25 cellular contexts compared by ENCODE assay signal in the genomic region with DNA sequence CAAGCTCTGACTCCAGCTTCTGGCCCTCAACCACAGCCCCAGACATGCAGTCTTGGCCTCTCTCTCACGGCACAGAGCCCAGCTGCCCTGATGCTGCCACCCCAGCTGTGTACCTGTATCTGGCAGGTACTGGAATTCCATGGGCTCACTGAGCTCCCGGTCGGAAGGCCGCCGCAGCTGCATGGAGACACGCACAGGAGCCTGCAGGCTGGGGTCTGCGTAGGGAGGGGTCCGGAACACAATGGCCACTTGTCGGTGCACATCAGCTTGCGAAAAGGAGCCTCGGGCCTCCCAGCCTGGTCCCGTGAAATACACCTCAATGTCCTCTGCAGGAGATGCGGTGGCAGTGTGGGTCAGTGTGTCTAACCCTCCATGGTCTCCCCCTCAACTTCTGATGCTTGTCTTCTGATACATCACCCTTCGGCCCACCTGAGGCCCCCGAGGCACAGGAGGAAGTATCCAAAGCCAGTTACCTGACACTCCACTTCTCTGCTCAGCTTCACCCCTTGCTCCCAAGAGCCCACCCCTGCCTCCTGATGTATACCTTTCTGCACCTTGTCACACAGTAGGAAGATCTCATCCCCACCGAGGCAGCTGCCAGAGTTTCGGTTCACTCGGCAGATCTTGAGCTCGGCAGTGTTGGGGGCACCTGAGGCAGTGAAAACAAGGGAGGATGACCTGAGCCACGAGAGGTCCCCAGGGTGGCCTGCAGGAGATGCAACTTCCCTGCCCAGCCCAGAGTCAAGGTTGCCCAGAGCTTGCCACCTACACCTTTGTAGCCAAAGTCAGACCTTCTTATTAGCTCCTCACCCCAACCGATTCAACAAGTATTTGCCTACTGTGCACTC. TPM values are rescaled to one million over a fixed set of nuclear protein-coding genes. Genes with fewer than 3 reads are reported as not detected.
A peak's percentile ranks its signal among the peaks of the same experiment; 100 is the strongest.
DNase-seq lines count a peak whose midpoint lies in the region; ATAC-seq and TF ChIP-seq lines count a peak whose summit lies in the region.
"Had no signal": no experiment of that assay in that cellular context is flagged by ENCODE, and none has a peak within 500 bp of the region (broad histone marks: within the 10 kb centered on the region; RNA-seq: fewer than 3 reads in every experiment).

No MANE protein-coding gene starts in this region.

- POLR2A ChIA-PET in CD4-positive, alpha-beta T cell (lab: Charles Lee), result interaction anchor here (1.2 to 11.7 kb wide), 2 partner anchors 18 to 43 kb away, joined by 7 to 244 read pairs; a partner anchor contains a TSS
- POLR2A ChIA-PET in naive thymus-derived CD4-positive, alpha-beta T cell (lab: Charles Lee), result interaction anchor here (0.7 to 11.6 kb wide), 4 partner anchors 8 to 43 kb away, joined by 3 to 227 read pairs (median 5); a partner anchor contains a TSS

- H3K9me3 ChIP-seq in CD4-positive, alpha-beta T cell (ENCODE audit: control insufficient read depth, low read length), result no peaks in the 10 kb centered on the region
- H3K9me3 ChIP-seq in naive thymus-derived CD4-positive, alpha-beta T cell (ENCODE audit: control insufficient read depth in 2 of 3, low read length in 3 of 3), result no peaks in the 10 kb centered on the region
- H3K9me3 ChIP-seq: heart right ventricle had no signal

- no peak overlapping the region for H3K4me3 ChIP-seq in naive thymus-derived CD4-positive, alpha-beta T cell (ENCODE audit: low read length)
- H3K4me3 ChIP-seq: heart right ventricle had no signal

- intact Hi-C loops in activated CD4-positive, alpha-beta T cell treated with anti-CD3 and anti-CD28 coated beads, Interleukin-2, amount 10 ng/mL, durations not matched to agents 24 days and 14 days (cut with micrococcal nuclease), result loop anchor here (10.0 kb wide), 1 partner anchor 1606 kb away; a partner anchor contains a TSS
- intact Hi-C loops in CD4-positive, alpha-beta T cell (cut with DNase I, micrococcal nuclease), result no loop called here
- intact Hi-C loops in naive thymus-derived CD4-positive, alpha-beta T cell (cut with micrococcal nuclease), result no loop called here

- no peaks in the 10 kb centered on the region for H3K27me3 ChIP-seq in CD4-positive, alpha-beta T cell (ENCODE audit: control insufficient read depth, insufficient read depth, low read length)
- H3K27me3 ChIP-seq in naive thymus-derived CD4-positive, alpha-beta T cell (ENCODE audit: control insufficient read depth in 2 of 2, insufficient read depth in 2 of 2, low read length in 2 of 2), result no peaks in the 10 kb centered on the region
- H3K27me3 ChIP-seq: heart right ventricle had no signal

- H3K9me3 Mint-ChIP-seq in activated CD4-positive, alpha-beta T cell treated with anti-CD3 and anti-CD28 coated beads, Interleukin-2, amount 10 ng/mL, durations not matched to agents 24 days and 14 days, result no peaks in the 10 kb centered on the region
- no peaks in the 10 kb centered on the region for H3K9me3 Mint-ChIP-seq in CD4-positive, alpha-beta T cell
- H3K9me3 Mint-ChIP-seq in activated naive CD8-positive, alpha-beta T cell (ENCODE audit: low read depth), result no peaks in the 10 kb centered on the region
- peaks cover 0 to 2% (median 0%) of the 10 kb centered on the region in 11 donors for H3K9me3 Mint-ChIP-seq in naive thymus-derived CD4-positive, alpha-beta T cell
- H3K9me3 Mint-ChIP-seq: brain; CD4-positive, CD25-positive, alpha-beta regulatory T cell; T-helper 2 cell treated with Interferon-gamma antibody and Interleukin-4, amounts not matched to agents 5 μg/mL and 100 μg/mL, for 36 hours; type B pancreatic cell had no signal

- no peak for DNase-seq in activated CD4-positive, alpha-beta T cell treated with anti-CD3 and anti-CD28 coated beads, Interleukin-2, amount 10 ng/mL, durations not matched to agents 24 days and 14 days
- DNase-seq in activated CD4-positive, alpha-beta T cell treated with anti-CD3 and anti-CD28 coated beads, Interleukin-2, amount 50 U/mL, for 1 hour, result no peak
- no peak for DNase-seq in CD4-positive, alpha-beta T cell
- no peak for DNase-seq in naive thymus-derived CD4-positive, alpha-beta T cell
- no peak for DNase-seq in EL
- no peak for DNase-seq in stimulated activated CD4-positive, alpha-beta T cell treated with anti-CD3 and anti-CD28 coated beads, Interleukin-12 subunit alpha, Interleukin-12 subunit beta, amount 100 ng/mL, for 4 hours
- DNase-seq: 8988T; CD4-positive, CD25-positive, alpha-beta regulatory T cell; DMS153; effector CD8-positive, alpha-beta T cell; foreskin fibroblast; heart right ventricle; IMR-90; left colon; mesendoderm; NCI-H1105 treated with DMSO at 0.1 percent for 48 hours; NCI-H82 had no signal

- H3K27me3 Mint-ChIP-seq in activated CD4-positive, alpha-beta T cell treated with anti-CD3 and anti-CD28 coated beads, Interleukin-2, amount 10 ng/mL, durations not matched to agents 24 days and 14 days, result no peaks in the 10 kb centered on the region
- H3K27me3 Mint-ChIP-seq in CD4-positive, alpha-beta T cell, result no peaks in the 10 kb centered on the region
- no peaks in the 10 kb centered on the region for H3K27me3 Mint-ChIP-seq in activated naive CD8-positive, alpha-beta T cell
- H3K27me3 Mint-ChIP-seq in naive thymus-derived CD4-positive, alpha-beta T cell, result no peaks in the 10 kb centered on the region
- H3K27me3 Mint-ChIP-seq: type B pancreatic cell had no signal

- CTCF ChIA-PET in CD4-positive, alpha-beta T cell (lab: Charles Lee), result no interaction called here
- CTCF ChIA-PET in naive thymus-derived CD4-positive, alpha-beta T cell (lab: Charles Lee), result interaction anchor here (1.2 kb wide), 1 partner anchor 32 kb away, joined by 4 read pairs; no protein-coding TSS in a partner anchor

- ATAC-seq in CD4-positive, alpha-beta T cell (ENCODE audit: poor library complexity), result no peak
- no peak for ATAC-seq in naive thymus-derived CD4-positive, alpha-beta T cell
- no peak for ATAC-seq in HG02885 (IDR thresholded peaks at IDR 0.05; ENCODE audit: poor library complexity, unreplicated experiment)
- ATAC-seq: heart right ventricle, left colon, sciatic nerve had no signal

- H3K4me1 ChIP-seq in naive thymus-derived CD4-positive, alpha-beta T cell (ENCODE audit: control insufficient read depth in 2 of 2, insufficient read depth in 2 of 2, low read length in 2 of 2), result peaks cover 29 to 38% of the 10 kb centered on the region in 2 donors

- H3K4me3 Mint-ChIP-seq in activated CD4-positive, alpha-beta T cell treated with anti-CD3 and anti-CD28 coated beads, Interleukin-2, amount 10 ng/mL, durations not matched to agents 24 days and 14 days, result no peak overlapping the region
- peak overlapping the region; percentile 77 for H3K4me3 Mint-ChIP-seq in CD4-positive, alpha-beta T cell
- no peak overlapping the region for H3K4me3 Mint-ChIP-seq in activated naive CD8-positive, alpha-beta T cell
- H3K4me3 Mint-ChIP-seq in naive thymus-derived CD4-positive, alpha-beta T cell, result peak overlapping the region in 2 of 10 donors; percentile 6 to 10
- H3K4me3 Mint-ChIP-seq: T-helper 2 cell treated with Interferon-gamma antibody and Interleukin-4, amounts not matched to agents 5 μg/mL and 100 μg/mL, for 36 hours had no signal

- H3K36me3 Mint-ChIP-seq in activated CD4-positive, alpha-beta T cell treated with anti-CD3 and anti-CD28 coated beads, Interleukin-2, amount 10 ng/mL, durations not matched to agents 24 days and 14 days (ENCODE audit: low read depth), result peaks cover 62% of the 10 kb centered on the region
- peaks cover 77% of the 10 kb centered on the region for H3K36me3 Mint-ChIP-seq in CD4-positive, alpha-beta T cell (ENCODE audit: low read depth)
- no peaks in the 10 kb centered on the region for H3K36me3 Mint-ChIP-seq in activated naive CD8-positive, alpha-beta T cell
- peaks cover 18 to 41% (median 28%) of the 10 kb centered on the region in 5 donors for H3K36me3 Mint-ChIP-seq in naive thymus-derived CD4-positive, alpha-beta T cell

- peaks cover 32 to 82% (median 38%) of the 10 kb centered on the region in 3 experiments for H3K36me3 ChIP-seq in naive thymus-derived CD4-positive, alpha-beta T cell (ENCODE audit: control insufficient read depth in 2 of 3, insufficient read depth in 3 of 3, low read length in 3 of 3)

- H3K27ac Mint-ChIP-seq in activated CD4-positive, alpha-beta T cell treated with anti-CD3 and anti-CD28 coated beads, Interleukin-2, amount 10 ng/mL, durations not matched to agents 24 days and 14 days, result peak overlapping the region; percentile 13
- H3K27ac Mint-ChIP-seq in CD4-positive, alpha-beta T cell, result peak overlapping the region; percentile 77
- H3K27ac Mint-ChIP-seq in activated naive CD8-positive, alpha-beta T cell, result peak overlapping the region; percentile 81
- H3K27ac Mint-ChIP-seq in naive thymus-derived CD4-positive, alpha-beta T cell, result peak overlapping the region in 8 of 9 donors; percentile 20 to 81 (median 55)
- H3K27ac Mint-ChIP-seq: T-helper 2 cell treated with Interferon-gamma antibody and Interleukin-4, amounts not matched to agents 5 μg/mL and 100 μg/mL, for 36 hours; type B pancreatic cell had no signal

- no peak overlapping the region for H3K27ac ChIP-seq in CD4-positive, alpha-beta T cell (ENCODE audit: low read depth, low read length)
- H3K27ac ChIP-seq in naive thymus-derived CD4-positive, alpha-beta T cell (ENCODE audit: low read depth, low read length), result no peak overlapping the region
- H3K27ac ChIP-seq: heart right ventricle, parathyroid adenoma, VCaP had no signal

- TF ChIP-seq CTCF in CD4-positive, alpha-beta T cell (IDR thresholded peaks at IDR 0.05), result no peak

- H3K4me1 Mint-ChIP-seq in activated CD4-positive, alpha-beta T cell treated with anti-CD3 and anti-CD28 coated beads, Interleukin-2, amount 10 ng/mL, durations not matched to agents 24 days and 14 days, result peaks cover 34% of the 10 kb centered on the region
- H3K4me1 Mint-ChIP-seq in CD4-positive, alpha-beta T cell (ENCODE audit: low read depth), result peaks cover 57% of the 10 kb centered on the region
- peaks cover 58% of the 10 kb centered on the region for H3K4me1 Mint-ChIP-seq in activated naive CD8-positive, alpha-beta T cell (ENCODE audit: low read depth)
- H3K4me1 Mint-ChIP-seq in naive thymus-derived CD4-positive, alpha-beta T cell, result peaks cover 30 to 65% (median 55%) of the 10 kb centered on the region in 7 donors

RNA-seq across cellular contexts. Expression of a gene that starts 4.3 kb away (rescaled TPM):
- 95.7 and 98.2 TPM in 2 replicates for total RNA-seq in activated CD4-positive, alpha-beta T cell treated with anti-CD3 and anti-CD28 coated beads, Interleukin-2, amount 10 ng/mL, durations not matched to agents 24 days and 14 days
- total RNA-seq in CD4-positive, alpha-beta T cell, result 100 to 1,000 TPM; 379 to 382 TPM
- 100 to 1,000 TPM; 106 to 303 (median 165) TPM for total RNA-seq in naive thymus-derived CD4-positive, alpha-beta T cell
- 10 to 100 TPM; 54.6 to 73.0 TPM for polyA plus RNA-seq in naive thymus-derived CD4-positive, alpha-beta T cell

RNA-seq across cellular contexts. Expression of a gene that starts 20.5 kb away (rescaled TPM):
- 118 and 125 TPM in 2 replicates for total RNA-seq in activated CD4-positive, alpha-beta T cell treated with anti-CD3 and anti-CD28 coated beads, Interleukin-2, amount 10 ng/mL, durations not matched to agents 24 days and 14 days
- total RNA-seq in CD4-positive, alpha-beta T cell, result 100 to 1,000 TPM; 272 to 298 TPM
- total RNA-seq in naive thymus-derived CD4-positive, alpha-beta T cell, result 100 to 1,000 TPM; 145 to 249 (median 198) TPM
- polyA plus RNA-seq in naive thymus-derived CD4-positive, alpha-beta T cell, result 100 to 1,000 TPM in 1 of 2 donors, 10 to 100 TPM in 1; 90.3 to 184 TPM

RNA-seq across cellular contexts. Expression of a gene that starts 42.8 kb away (rescaled TPM):
- 52.0 and 55.1 TPM in 2 replicates for total RNA-seq in activated CD4-positive, alpha-beta T cell treated with anti-CD3 and anti-CD28 coated beads, Interleukin-2, amount 10 ng/mL, durations not matched to agents 24 days and 14 days
- total RNA-seq in CD4-positive, alpha-beta T cell, result 10 to 100 TPM; 37.3 to 40.5 TPM
- total RNA-seq in naive thymus-derived CD4-positive, alpha-beta T cell, result 10 to 100 TPM; 50.4 to 64.9 (median 56.6) TPM
- 1 to 10 TPM; 2.2 to 7.9 TPM for polyA plus RNA-seq in naive thymus-derived CD4-positive, alpha-beta T cell

RNA-seq across cellular contexts. Expression of a gene that starts 44.4 kb away (rescaled TPM):
- 89.1 and 90.7 TPM in 2 replicates for total RNA-seq in activated CD4-positive, alpha-beta T cell treated with anti-CD3 and anti-CD28 coated beads, Interleukin-2, amount 10 ng/mL, durations not matched to agents 24 days and 14 days
- total RNA-seq in CD4-positive, alpha-beta T cell, result 10 to 100 TPM; 45.2 to 45.8 TPM
- 10 to 100 TPM; 63.3 to 91.1 (median 88.2) TPM for total RNA-seq in naive thymus-derived CD4-positive, alpha-beta T cell
- polyA plus RNA-seq in naive thymus-derived CD4-positive, alpha-beta T cell, result 10 to 100 TPM; 12.1 to 21.6 TPM

RNA-seq across cellular contexts. Expression of a gene that starts 53.7 kb away (rescaled TPM):
- total RNA-seq in activated CD4-positive, alpha-beta T cell treated with anti-CD3 and anti-CD28 coated beads, Interleukin-2, amount 10 ng/mL, durations not matched to agents 24 days and 14 days, result 71.6 and 72.3 TPM in 2 replicates
- 10 to 100 TPM; 90.9 to 99.6 TPM for total RNA-seq in CD4-positive, alpha-beta T cell
- total RNA-seq in naive thymus-derived CD4-positive, alpha-beta T cell, result 100 to 1,000 TPM in 4 of 5 experiments, 10 to 100 TPM in 1; 68.6 to 133 (median 113) TPM
- polyA plus RNA-seq in naive thymus-derived CD4-positive, alpha-beta T cell, result 10 to 100 TPM; 36.8 to 56.8 TPM

Comparison
In these comparisons a context has a peak if more than half of its experiments do, and no peak if none do; other contexts are left out.
1. H3K27ac Mint-ChIP-seq: peak in every context shown above with its lines; median percentile 81 in activated naive CD8-positive, alpha-beta T cell; 77 in CD4-positive, alpha-beta T cell; 55 in naive thymus-derived CD4-positive, alpha-beta T cell; 13 in activated CD4-positive, alpha-beta T cell treated with anti-CD3 and anti-CD28 coated beads, Interleukin-2, amount 10 ng/mL, durations not matched to agents 24 days and 14 days.